In the genomic region with DNA sequence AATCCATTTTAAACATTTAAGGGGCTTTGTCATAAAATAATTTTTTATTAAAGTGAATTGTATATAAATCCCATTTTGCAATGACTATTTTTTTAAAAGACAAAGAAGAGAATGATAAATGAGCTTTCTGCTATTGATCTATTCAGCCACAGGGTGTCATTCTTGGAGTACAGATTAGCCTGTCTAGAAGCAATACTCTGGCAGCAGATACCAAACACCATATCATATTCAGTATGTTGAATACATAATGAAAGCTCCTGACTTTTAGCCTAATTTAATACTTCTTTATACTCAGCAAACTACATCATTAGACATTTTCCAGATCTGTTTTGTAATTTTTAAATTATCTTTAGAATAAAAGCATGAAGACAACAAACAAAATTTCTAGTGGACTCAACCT, we compare ENCODE assay signal across 8 cellular contexts.
DNase-seq lines count a peak whose midpoint lies in the region; ATAC-seq and TF ChIP-seq lines count a peak whose summit lies in the region.

No MANE protein-coding gene starts in this region.

- no peaks in the 10 kb centered on the region for H3K9me3 ChIP-seq in osteoblast (ENCODE audit: low read depth, low read length)
- H3K9me3 ChIP-seq in naive thymus-derived CD4-positive, alpha-beta T cell (ENCODE audit: control insufficient read depth in 2 of 3, low read length in 3 of 3) = no peaks in the 10 kb centered on the region

- H3K27me3 Mint-ChIP-seq in naive thymus-derived CD4-positive, alpha-beta T cell = no peaks in the 10 kb centered on the region

- H3K79me2 ChIP-seq in osteoblast (ENCODE audit: insufficient read depth, low read length) = no peaks in the 10 kb centered on the region

- ATAC-seq in HG02970 (IDR thresholded peaks at IDR 0.05; ENCODE audit: low FRiP score, unreplicated experiment) = no peak
- no peak for ATAC-seq in naive thymus-derived CD4-positive, alpha-beta T cell

- peak; percentile 70 for TF ChIP-seq CTCF in epithelial cell of proximal tubule (conservative IDR thresholded peaks at IDR 0.05; ENCODE audit: low read depth, low read length)
- peak; percentile 67 for TF ChIP-seq CTCF in osteoblast (IDR thresholded peaks at IDR 0.05; ENCODE audit: extremely low read depth, low read depth, low read length)

- peaks cover 14% of the 10 kb centered on the region for H3K4me1 ChIP-seq in osteoblast (ENCODE audit: insufficient read depth, low read length)
- H3K4me1 ChIP-seq in naive thymus-derived CD4-positive, alpha-beta T cell (ENCODE audit: control insufficient read depth in 2 of 2, insufficient read depth in 2 of 2, low read length in 2 of 2) = no peaks in the 10 kb centered on the region

- peaks cover 0 to 7% (median 0%) of the 10 kb centered on the region in 11 donors for H3K9me3 Mint-ChIP-seq in naive thymus-derived CD4-positive, alpha-beta T cell

- POLR2A ChIA-PET in naive thymus-derived CD4-positive, alpha-beta T cell (lab: Charles Lee) = no interaction called here

- no peak overlapping the region for H3K4me2 ChIP-seq in osteoblast (ENCODE audit: insufficient read depth, low read length)

- intact Hi-C loops in naive thymus-derived CD4-positive, alpha-beta T cell (cut with micrococcal nuclease) = no loop called here

- no peak overlapping the region for H3K27ac Mint-ChIP-seq in naive thymus-derived CD4-positive, alpha-beta T cell

- CTCF ChIA-PET in naive thymus-derived CD4-positive, alpha-beta T cell (lab: Charles Lee) = no interaction called here

- no peak overlapping the region for H3K4me3 Mint-ChIP-seq in naive thymus-derived CD4-positive, alpha-beta T cell

- no peaks in the 10 kb centered on the region for H4K20me1 ChIP-seq in osteoblast (ENCODE audit: insufficient read depth, low read length)

- no peaks in the 10 kb centered on the region for H3K36me3 Mint-ChIP-seq in naive thymus-derived CD4-positive, alpha-beta T cell

- H3K27me3 ChIP-seq in osteoblast (ENCODE audit: insufficient read depth, low read length) = no peaks in the 10 kb centered on the region
- no peaks in the 10 kb centered on the region for H3K27me3 ChIP-seq in naive thymus-derived CD4-positive, alpha-beta T cell (ENCODE audit: control insufficient read depth in 2 of 2, insufficient read depth in 2 of 2, low read length in 2 of 2)

- DNase-seq in SIG-M5 treated with dmso at 0.1 percent for 504 hours (lab: John Stamatoyannopoulos, UW; ENCODE audit: unreplicated experiment) (peak; percentile 27), SIG-M5 (lab: John Stamatoyannopoulos, UW) (no peak), NCI-H748 treated with DMSO at 0.1 percent for 48 hours (lab: John Stamatoyannopoulos, UW) (peak; percentile 20), epithelial cell of proximal tubule (ENCODE audit: low read depth) (peak; percentile 20), osteoblast (ENCODE audit: insufficient read length, low spot score, missing footprints) (no peak)
- DNase-seq in effector CD8-positive, alpha-beta T cell (lab: John Stamatoyannopoulos, UW) = no peak
- DNase-seq in naive thymus-derived CD4-positive, alpha-beta T cell = no peak

- no peak overlapping the region for H3K4me3 ChIP-seq in epithelial cell of proximal tubule (ENCODE audit: low read depth, low read length)
- no peak overlapping the region for H3K4me3 ChIP-seq in osteoblast (ENCODE audit: insufficient read depth, low read length)
- no peak overlapping the region for H3K4me3 ChIP-seq in naive thymus-derived CD4-positive, alpha-beta T cell (ENCODE audit: low read length)

- peak overlapping the region; percentile 93 for H3K27ac ChIP-seq in osteoblast (ENCODE audit: low read depth, low read length)
- H3K27ac ChIP-seq in naive thymus-derived CD4-positive, alpha-beta T cell (ENCODE audit: low read depth, low read length) = no peak overlapping the region

- H3K36me3 ChIP-seq in osteoblast (ENCODE audit: insufficient read depth, low read length) = no peaks in the 10 kb centered on the region
- no peaks in the 10 kb centered on the region for H3K36me3 ChIP-seq in naive thymus-derived CD4-positive, alpha-beta T cell (ENCODE audit: control insufficient read depth in 2 of 3, insufficient read depth in 3 of 3, low read length in 3 of 3)

- H2AFZ ChIP-seq in osteoblast (ENCODE audit: low read length) = no peak overlapping the region

- H3K4me1 Mint-ChIP-seq in naive thymus-derived CD4-positive, alpha-beta T cell = no peaks in the 10 kb centered on the region

Comparison
In these comparisons a context has a peak if more than half of its experiments do, and no peak if none do; other contexts are left out.
1. DNase-seq: peak in SIG-M5 treated with dmso at 0.1 percent for 504 hours (single experiment), NCI-H748 treated with DMSO at 0.1 percent for 48 hours (single experiment) and epithelial cell of proximal tubule (single experiment); none in SIG-M5 (single experiment), osteoblast (single experiment), effector CD8-positive, alpha-beta T cell (single experiment) and naive thymus-derived CD4-positive, alpha-beta T cell (0 of 9).